In genomic region chr21:38441153-38441552, GRCh38 we compare ENCODE assay signal across 32 cellular contexts. TPM values are rescaled to one million over a fixed set of nuclear protein-coding genes. Genes with fewer than 3 reads are reported as not detected.
DNase-seq lines count a peak whose midpoint lies in the region; ATAC-seq and TF ChIP-seq lines count a peak whose summit lies in the region.
"Had no signal": no experiment of that assay in that cellular context is flagged by ENCODE, and none has a peak within 500 bp of the region (broad histone marks: within the 10 kb centered on the region; RNA-seq: fewer than 3 reads in every experiment).

No MANE protein-coding gene starts in this region.

- H3K27me3 Mint-ChIP-seq in HFFc6 (ENCODE audit: insufficient read depth) = peaks cover 5% of the 10 kb centered on the region

- no peak for ATAC-seq in HG03378 (IDR thresholded peaks at IDR 0.05; ENCODE audit: unreplicated experiment)
- no peak for ATAC-seq in HG03135 (IDR thresholded peaks at IDR 0.05; ENCODE audit: unreplicated experiment)
- ATAC-seq: activated naive CD4-positive, alpha-beta T cell treated with anti-CD3 and anti-CD28 coated beads, Interleukin-2, amount 50 U/mL, for 72 hours; HCT116; stimulated activated naive B cell treated with anti-CD40 and anti-IgM and Interleukin-4, amounts not matched to agents 10 μg/mL and 1 μg/mL and 100 μg/mL, for 72 hours; WTC11 had no signal

- DNase-seq in HFFc6 (no peak), adipocyte (ENCODE audit: low read depth) (no peak), kidney glomerular epithelial cell (lab: John Stamatoyannopoulos, UW) (peak; percentile 93), renal cortical epithelial cell (ENCODE audit: low read depth) (peak; percentile 18), RPMI8226 (no peak), hepatocyte (ENCODE audit: low spot score) (no peak)
- DNase-seq: activated CD4-positive, alpha-beta T cell treated with anti-CD3 and anti-CD28 coated beads, Interleukin-2, amount 10 ng/mL, durations not matched to agents 24 days and 14 days; activated CD8-positive, alpha-beta memory T cell treated with anti-CD3 and anti-CD28 coated beads for 24 hours; activated T-cell treated with anti-CD3 and anti-CD28 coated beads for 4 hours; Caco-2; colonic mucosa; effector CD8-positive, alpha-beta T cell; glutamatergic neuron; KG1; left ventricle myocardium inferior; naive B cell; NCI-H2029; NCI-H526; occipital lobe; stimulated activated naive B cell treated with anti-CD40 and anti-IgM and Interleukin-4, amounts not matched to agents 10 μg/mL and 1 μg/mL and 100 μg/mL, for 72 hours; substantia nigra had no signal

- H4K20me1 ChIP-seq in hepatocyte (ENCODE audit: insufficient read depth, poor library complexity, severe bottlenecking) = no peaks in the 10 kb centered on the region

- H2AFZ ChIP-seq in hepatocyte = no peak overlapping the region

- peaks cover 40% of the 10 kb centered on the region for H3K4me1 Mint-ChIP-seq in HFFc6 (ENCODE audit: low read depth)
- H3K4me1 Mint-ChIP-seq: activated CD4-positive, alpha-beta T cell treated with anti-CD3 and anti-CD28 coated beads, Interleukin-2, amount 10 ng/mL, durations not matched to agents 24 days and 14 days had no signal

- H3K36me3 Mint-ChIP-seq in HFFc6 (ENCODE audit: low read depth) = no peaks in the 10 kb centered on the region
- H3K36me3 Mint-ChIP-seq: activated naive CD4-positive, alpha-beta T cell treated with anti-CD3 and anti-CD28 coated beads, Interleukin-2, amount 50 U/mL, for 72 hours; naive B cell; stimulated activated naive B cell treated with anti-CD40 and anti-IgM and Interleukin-4, amounts not matched to agents 10 μg/mL and 1 μg/mL and 100 μg/mL, for 72 hours; WTC11 had no signal

- peak overlapping the region; percentile 86 for H3K27ac Mint-ChIP-seq in HFFc6
- H3K27ac Mint-ChIP-seq: activated CD4-positive, alpha-beta T cell treated with anti-CD3 and anti-CD28 coated beads, Interleukin-2, amount 10 ng/mL, durations not matched to agents 24 days and 14 days; activated naive CD4-positive, alpha-beta T cell treated with anti-CD3 and anti-CD28 coated beads, Interleukin-2, amount 50 U/mL, for 72 hours; naive B cell; stimulated activated naive B cell treated with anti-CD40 and anti-IgM and Interleukin-4, amounts not matched to agents 10 μg/mL and 1 μg/mL and 100 μg/mL, for 72 hours; type B pancreatic cell; WTC11 had no signal

- H3K9ac ChIP-seq in adipocyte (ENCODE audit: low read length) = peak overlapping the region; percentile 21

- H3K27me3 ChIP-seq in adipocyte (replicated peaks; ENCODE audit: control insufficient read depth, insufficient read depth, low read length) (no peaks in the 10 kb centered on the region), hepatocyte (no peaks in the 10 kb centered on the region)
- H3K27me3 ChIP-seq: cardiac muscle cell, colonic mucosa had no signal

- H3K9me3 Mint-ChIP-seq in HFFc6 = no peaks in the 10 kb centered on the region
- H3K9me3 Mint-ChIP-seq: activated CD4-positive, alpha-beta T cell treated with anti-CD3 and anti-CD28 coated beads, Interleukin-2, amount 10 ng/mL, durations not matched to agents 24 days and 14 days; activated naive CD4-positive, alpha-beta T cell treated with anti-CD3 and anti-CD28 coated beads, Interleukin-2, amount 50 U/mL, for 72 hours; stimulated activated naive B cell treated with anti-CD40 and anti-IgM and Interleukin-4, amounts not matched to agents 10 μg/mL and 1 μg/mL and 100 μg/mL, for 72 hours; WTC11 had no signal

- H3K4me2 ChIP-seq in hepatocyte = no peak overlapping the region

- TF ChIP-seq CTCF in HFFc6 (IDR thresholded peaks at IDR 0.05) = no peak
- TF ChIP-seq CTCF in hepatocyte (IDR thresholded peaks at IDR 0.05; ENCODE audit: poor library complexity) = no peak

- no peak overlapping the region for H3K4me3 ChIP-seq in adipocyte (ENCODE audit: low read length)
- H3K4me3 ChIP-seq in hepatocyte = no peak overlapping the region
- H3K4me3 ChIP-seq: cardiac muscle cell, colonic mucosa, left ventricle myocardium inferior had no signal

- H3K27ac ChIP-seq in hepatocyte = no peak overlapping the region
- H3K27ac ChIP-seq: C4-2B, cardiac muscle cell, colonic mucosa, left ventricle myocardium inferior had no signal

- H3K36me3 ChIP-seq in adipocyte (ENCODE audit: control insufficient read depth, insufficient read depth, low read length, severe bottlenecking) (no peaks in the 10 kb centered on the region), hepatocyte (replicated peaks; ENCODE audit: insufficient read depth, low read depth) (no peaks in the 10 kb centered on the region)
- H3K36me3 ChIP-seq: cardiac muscle cell, colonic mucosa, left ventricle myocardium inferior had no signal

- no peaks in the 10 kb centered on the region for H3K9me2 ChIP-seq in hepatocyte (replicated peaks; ENCODE audit: insufficient read depth)

- H3K4me3 Mint-ChIP-seq in HFFc6 = 0 out of 2 replicates have a peak overlapping the region, but pooled peaks have one; percentile 14
- H3K4me3 Mint-ChIP-seq: activated CD4-positive, alpha-beta T cell treated with anti-CD3 and anti-CD28 coated beads, Interleukin-2, amount 10 ng/mL, durations not matched to agents 24 days and 14 days; naive B cell; stimulated activated naive B cell treated with anti-CD40 and anti-IgM and Interleukin-4, amounts not matched to agents 10 μg/mL and 1 μg/mL and 100 μg/mL, for 72 hours; type B pancreatic cell; WTC11 had no signal

- 89% methylated on average over 2 of the region's 2 CpGs for WGBS in hepatocyte (ENCODE audit: low lambda C conversion rate, missing lambda C conversion rate)

- H3K9me3 ChIP-seq in adipocyte (ENCODE audit: control insufficient read depth, low read length) = no peaks in the 10 kb centered on the region
- no peaks in the 10 kb centered on the region for H3K9me3 ChIP-seq in hepatocyte (ENCODE audit: low read depth)
- H3K9me3 ChIP-seq: Caco-2, colonic mucosa, left ventricle myocardium inferior had no signal

- H3K4me1 ChIP-seq in adipocyte (ENCODE audit: control insufficient read depth, insufficient read depth, low read length) (peaks cover 19% of the 10 kb centered on the region), hepatocyte (ENCODE audit: insufficient read depth) (peaks cover 5% of the 10 kb centered on the region)
- H3K4me1 ChIP-seq: Caco-2, colonic mucosa had no signal

- no peaks in the 10 kb centered on the region for H3K79me2 ChIP-seq in hepatocyte

RNA-seq across cellular contexts. Expression of gene ERG, which starts 57.1 kb away (rescaled TPM):
- total RNA-seq in HFFc6 (2021; fragmentation: NEBNext Ultra II Directional; extraction: Animal tissue kit (Norgen Biotek cat#: 25700)) = not detected
- total RNA-seq in renal cortical epithelial cell = under 0.01 and 0.15 TPM in 2 replicates
- 4.7 and 5.1 TPM in 2 replicates for total RNA-seq in hepatocyte
- 1.9 and 2.5 TPM in 2 replicates for polyA plus RNA-seq in hepatocyte
- total RNA-seq: activated naive CD4-positive, alpha-beta T cell treated with anti-CD3 and anti-CD28 coated beads, Interleukin-2, amount 50 U/mL, for 72 hours; Caco-2; epithelial cell of proximal tubule; HT1080; MCF 10A had no signal
- polyA plus RNA-seq: cardiac muscle cell had no signal

Comparison
In these comparisons a context has a peak if more than half of its experiments do, and no peak if none do; other contexts are left out.
1. DNase-seq: peak in kidney glomerular epithelial cell (single experiment) and renal cortical epithelial cell (single experiment); none in HFFc6 (single experiment), adipocyte (single experiment), RPMI8226 (single experiment) and hepatocyte (single experiment).